Comparison of ENCODE assay signal across 11 cellular contexts in genomic region chr16:67910162-67910561, GRCh38. TPM values are rescaled to one million over a fixed set of nuclear protein-coding genes. Genes with fewer than 3 reads are reported as not detected.
DNase-seq lines count a peak whose midpoint lies in the region; ATAC-seq and TF ChIP-seq lines count a peak whose summit lies in the region.
"Had no signal": no experiment of that assay in that cellular context is flagged by ENCODE, and none has a peak within 500 bp of the region (broad histone marks: within the 10 kb centered on the region; RNA-seq: fewer than 3 reads in every experiment).

No MANE protein-coding gene starts in this region.

- DNase-seq in activated naive CD4-positive, alpha-beta T cell treated with anti-CD3 and anti-CD28 coated beads, Interleukin-2, amount 50 U/mL, for 72 hours (ENCODE audit: low spot score in 2 of 2) = peak in 1 of 2 donors; percentile 38
- no peak for DNase-seq in activated naive CD4-positive, alpha-beta T cell treated with Interleukin-2 at 50 U/mL for 16 hours
- DNase-seq in fibroblast of villous mesenchyme (ENCODE audit: low read depth) (peak; percentile 46), superior temporal gyrus (ENCODE audit: extremely low spot score) (peak; percentile 92), Right ventricle myocardium superior (no peak), uterus (no peak)
- DNase-seq: brain microvascular endothelial cell; stimulated activated CD4-positive, alpha-beta T cell treated with anti-CD3 and anti-CD28 coated beads, Interleukin-2, amount 100 ng/mL, for 24 hours had no signal

- intact Hi-C loops in Right ventricle myocardium superior (cut with DNase I) (no loop called here), uterus (cut with DNase I; ENCODE audit: low total_unique reads) (no loop called here)

- no peaks in the 10 kb centered on the region for H3K36me3 Mint-ChIP-seq in activated naive CD4-positive, alpha-beta T cell treated with anti-CD3 and anti-CD28 coated beads, Interleukin-2, amount 50 U/mL, for 72 hours

- no peak overlapping the region for H3K27ac ChIP-seq in uterus
- H3K27ac ChIP-seq: brain microvascular endothelial cell had no signal

- no peaks in the 10 kb centered on the region for H3K36me3 ChIP-seq in uterus

- no peaks in the 10 kb centered on the region for H3K9me3 ChIP-seq in uterus

- peak; percentile 90 for ATAC-seq in activated naive CD4-positive, alpha-beta T cell treated with anti-CD3 and anti-CD28 coated beads, Interleukin-2, amount 50 U/mL, for 72 hours
- ATAC-seq in SK-N-SH treated with all-trans-retinoic acid at 6 μM for 48 hours = peak; percentile 88
- ATAC-seq in HG03175 (IDR thresholded peaks at IDR 0.05; ENCODE audit: unreplicated experiment) = no peak
- ATAC-seq in Right ventricle myocardium superior (ENCODE audit: poor library complexity) = no peak

- TF ChIP-seq POLR2A in uterus (IDR thresholded peaks at IDR 0.05) = no peak

- no peaks in the 10 kb centered on the region for H3K4me1 ChIP-seq in uterus

- H3K9me3 Mint-ChIP-seq in activated naive CD4-positive, alpha-beta T cell treated with anti-CD3 and anti-CD28 coated beads, Interleukin-2, amount 50 U/mL, for 72 hours = no peaks in the 10 kb centered on the region

- no peaks in the 10 kb centered on the region for H3K27me3 ChIP-seq in uterus
- H3K27me3 ChIP-seq: brain microvascular endothelial cell had no signal

- H3K27ac Mint-ChIP-seq in activated naive CD4-positive, alpha-beta T cell treated with anti-CD3 and anti-CD28 coated beads, Interleukin-2, amount 50 U/mL, for 72 hours = peak overlapping the region; percentile 46 to 80

- H3K4me3 ChIP-seq in fibroblast of villous mesenchyme (ENCODE audit: low read depth, low read length) (no peak overlapping the region), uterus (no peak overlapping the region)

- no peak for TF ChIP-seq CTCF in fibroblast of villous mesenchyme (IDR thresholded peaks at IDR 0.05; ENCODE audit: insufficient read depth, low read depth, low read length)
- TF ChIP-seq CTCF in uterus (IDR thresholded peaks at IDR 0.05) = no peak

TF ChIP-seq in SK-N-SH treated with all-trans-retinoic acid at 6 μM for 48 hours, 23 proteins besides CTCF, POLR2A, EP300 and RAD21:
- TF ChIP-seq RARB (CRISPR knock-in tag; IDR thresholded peaks at IDR 0.05) (no peak), ISL1 (CRISPR knock-in tag; IDR thresholded peaks at IDR 0.05) (no peak), ZNF8 (CRISPR knock-in tag; IDR thresholded peaks at IDR 0.05) (no peak), OSR1 (CRISPR knock-in tag; IDR thresholded peaks at IDR 0.05) (no peak), ZFP30 (CRISPR knock-in tag; IDR thresholded peaks at IDR 0.05) (no peak), ARNTL (CRISPR knock-in tag; IDR thresholded peaks at IDR 0.05; ENCODE audit: borderline replicate concordance, low read depth) (no peak), SNAI2 (CRISPR knock-in tag; IDR thresholded peaks at IDR 0.05) (no peak), ZNF565 (CRISPR knock-in tag; conservative IDR thresholded peaks at IDR 0.05; ENCODE audit: low read depth) (no peak), ESRRG (CRISPR knock-in tag; IDR thresholded peaks at IDR 0.05) (no peak)
- TF ChIP-seq, protein P1, sequence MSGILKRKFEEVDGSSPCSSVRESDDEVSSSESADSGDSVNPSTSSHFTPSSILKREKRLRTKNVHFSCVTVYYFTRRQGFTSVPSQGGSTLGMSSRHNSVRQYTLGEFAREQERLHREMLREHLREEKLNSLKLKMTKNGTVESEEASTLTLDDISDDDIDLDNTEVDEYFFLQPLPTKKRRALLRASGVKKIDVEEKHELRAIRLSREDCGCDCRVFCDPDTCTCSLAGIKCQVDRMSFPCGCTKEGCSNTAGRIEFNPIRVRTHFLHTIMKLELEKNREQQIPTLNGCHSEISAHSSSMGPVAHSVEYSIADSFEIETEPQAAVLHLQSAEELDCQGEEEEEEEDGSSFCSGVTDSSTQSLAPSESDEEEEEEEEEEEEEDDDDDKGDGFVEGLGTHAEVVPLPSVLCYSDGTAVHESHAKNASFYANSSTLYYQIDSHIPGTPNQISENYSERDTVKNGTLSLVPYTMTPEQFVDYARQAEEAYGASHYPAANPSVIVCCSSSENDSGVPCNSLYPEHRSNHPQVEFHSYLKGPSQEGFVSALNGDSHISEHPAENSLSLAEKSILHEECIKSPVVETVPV (CRISPR knock-in tag; IDR thresholded peaks at IDR 0.05) = no peak
TF ChIP-seq in SK-N-SH treated with all-trans-retinoic acid at 6 μM for 48 hours: peak in this region for 0.

RNA-seq across cellular contexts. Expression of gene PSKH1, which starts 17.1 kb away (rescaled TPM):
- total RNA-seq in activated naive CD4-positive, alpha-beta T cell treated with anti-CD3 and anti-CD28 coated beads, Interleukin-2, amount 50 U/mL, for 72 hours = 10 to 100 TPM in 1 of 2 donors, 1 to 10 TPM in 1; 3.5 to 11.6 TPM
- 13.0 and 13.2 TPM in 2 replicates for total RNA-seq in fibroblast of villous mesenchyme
- 16.6 TPM for total RNA-seq in Right ventricle myocardium superior
- 10 to 100 TPM in 3 of 4 donors, 1 to 10 TPM in 1; 3.1 to 34.3 (median 24.5) TPM for total RNA-seq in uterus

RNA-seq across cellular contexts. Expression of gene CTRL, which starts 21.5 kb away (rescaled TPM):
- 1 to 10 TPM; 1.8 to 3.8 TPM for total RNA-seq in activated naive CD4-positive, alpha-beta T cell treated with anti-CD3 and anti-CD28 coated beads, Interleukin-2, amount 50 U/mL, for 72 hours
- total RNA-seq in fibroblast of villous mesenchyme (1.3 TPM in 1 of 2 replicates, not detected in the other), Right ventricle myocardium superior (0.78 TPM), uterus (1 to 10 TPM in 1 of 4 donors, not detected in 3; 1.0 TPM)

RNA-seq across cellular contexts. Expression of gene NRN1L, which starts 25.5 kb away (rescaled TPM):
- under 1 TPM in 1 of 2 donors, not detected in 1; 0.78 TPM for total RNA-seq in activated naive CD4-positive, alpha-beta T cell treated with anti-CD3 and anti-CD28 coated beads, Interleukin-2, amount 50 U/mL, for 72 hours
- total RNA-seq in fibroblast of villous mesenchyme (not detected in 2 replicates), Right ventricle myocardium superior (not detected), uterus (1 to 10 TPM in 1 of 4 donors, not detected in 3; 2.1 TPM)
- total RNA-seq: Daoy had no signal

RNA-seq across cellular contexts. Expression of gene PSMB10, which starts 26.5 kb away (rescaled TPM):
- 100 to 1,000 TPM; 156 to 215 TPM for total RNA-seq in activated naive CD4-positive, alpha-beta T cell treated with anti-CD3 and anti-CD28 coated beads, Interleukin-2, amount 50 U/mL, for 72 hours
- total RNA-seq in fibroblast of villous mesenchyme (54.0 and 72.8 TPM in 2 replicates), Right ventricle myocardium superior (59.0 TPM), uterus (10 to 100 TPM in 3 of 4 donors, 1 to 10 TPM in 1; 9.5 to 30.7 (median 15.3) TPM)

RNA-seq across cellular contexts. Expression of gene LCAT, which starts 33.8 kb away (rescaled TPM):
- 10 to 100 TPM; 15.7 to 32.5 TPM for total RNA-seq in activated naive CD4-positive, alpha-beta T cell treated with anti-CD3 and anti-CD28 coated beads, Interleukin-2, amount 50 U/mL, for 72 hours
- total RNA-seq in fibroblast of villous mesenchyme = 8.6 and 9.3 TPM in 2 replicates
- total RNA-seq in Right ventricle myocardium superior = 21.4 TPM
- 10 to 100 TPM; 11.0 to 75.2 (median 12.4) TPM for total RNA-seq in uterus

Comparison
In these comparisons a context has a peak if more than half of its experiments do, and no peak if none do; other contexts are left out.
1. ATAC-seq: peak in activated naive CD4-positive, alpha-beta T cell treated with anti-CD3 and anti-CD28 coated beads, Interleukin-2, amount 50 U/mL, for 72 hours (2 of 2) and SK-N-SH treated with all-trans-retinoic acid at 6 μM for 48 hours (single experiment); none in HG03175 (single experiment) and Right ventricle myocardium superior (single experiment).
2. DNase-seq: peak in fibroblast of villous mesenchyme (single experiment) and superior temporal gyrus (single experiment); none in activated naive CD4-positive, alpha-beta T cell treated with Interleukin-2 at 50 U/mL for 16 hours (single experiment), Right ventricle myocardium superior (single experiment) and uterus (0 of 2).